ENCODE assay signal across 39 cellular contexts in the genomic region with DNA sequence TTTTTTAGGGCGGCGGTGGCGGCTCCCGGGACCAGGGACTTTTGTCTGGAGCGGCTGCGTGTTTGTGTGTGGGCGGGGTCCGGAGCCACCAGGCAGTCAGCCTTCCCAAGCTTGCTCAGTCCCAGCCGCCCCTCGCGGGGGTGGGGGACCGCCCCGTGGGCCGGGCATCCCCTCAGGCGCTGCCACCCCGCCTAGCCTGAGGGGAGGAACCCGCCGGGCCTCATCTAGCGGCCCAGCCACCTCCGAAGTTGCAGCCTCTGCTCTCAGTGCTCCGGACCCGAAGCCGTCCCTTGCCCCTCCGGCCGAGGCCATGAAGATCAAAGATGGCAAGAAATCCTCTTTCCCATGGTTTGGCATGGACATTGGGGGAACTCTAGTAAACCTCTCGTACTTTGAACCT.
"Had no signal": no experiment of that assay in that cellular context is flagged by ENCODE, and none has a peak within 500 bp of the region (broad histone marks: within the 10 kb centered on the region; RNA-seq: fewer than 3 reads in every experiment).

No MANE protein-coding gene starts in this region.

- H3K36me3 Mint-ChIP-seq: activated naive CD4-positive, alpha-beta T cell treated with anti-CD3 and anti-CD28 coated beads, Interleukin-2, amount 10 ng/mL, durations not matched to agents 7 days and 5 days; activated naive CD4-positive, alpha-beta T cell treated with anti-CD3 and anti-CD28 coated beads, Interleukin-2, amount 50 U/mL, for 24 hours; activated naive CD8-positive, alpha-beta T cell; activated naive CD8-positive, alpha-beta T cell treated with anti-CD3 and anti-CD28 coated beads for 36 hours; activated naive CD8-positive, alpha-beta T cell treated with anti-CD3 and anti-CD28 coated beads, Interleukin-2, amount 10 ng/mL, durations not matched to agents 7 days and 5 days; brain had no signal

- H3K4me1 ChIP-seq: adrenal gland, ascending aorta, body of pancreas, breast epithelium had no signal

- H3K9me3 ChIP-seq: adrenal gland, ascending aorta, body of pancreas had no signal

- DNase-seq: activated effector memory CD4-positive, alpha-beta T cell treated with anti-CD3 and anti-CD28 coated beads, Interleukin-2, amount 50 U/mL, for 16 hours; activated effector memory CD4-positive, alpha-beta T cell treated with Interleukin-2 at 50 U/mL for 16 hours; activated gamma-delta T cell; activated gamma-delta T cell treated with Interleukin-2 at 50 U/mL for 16 hours; activated naive CD4-positive, alpha-beta T cell; activated naive CD4-positive, alpha-beta T cell treated with anti-CD3 and anti-CD28 coated beads for 36 hours; activated naive CD4-positive, alpha-beta T cell treated with anti-CD3 and anti-CD28 coated beads, Interleukin-2, amount 10 ng/mL, durations not matched to agents 7 days and 5 days; activated naive CD4-positive, alpha-beta T cell treated with anti-CD3 and anti-CD28 coated beads, Interleukin-2, amount 50 U/mL, for 16 hours; activated naive CD4-positive, alpha-beta T cell treated with Interleukin-2 at 50 U/mL for 16 hours; activated naive CD8-positive, alpha-beta T cell treated with anti-CD3 and anti-CD28 coated beads for 36 hours; activated naive CD8-positive, alpha-beta T cell treated with anti-CD3 and anti-CD28 coated beads, Interleukin-2, amount 10 ng/mL, durations not matched to agents 7 days and 5 days; activated naive CD8-positive, alpha-beta T cell treated with anti-CD3 and anti-CD28 coated beads, Interleukin-2, amount 50 U/mL, for 24 hours; activated T-cell treated with anti-CD3 and anti-CD28 coated beads, Interleukin-2, amount 50 U/mL, for 24 hours; activated T-cell treated with anti-CD3 and anti-CD28 coated beads, Interleukin-2, amount 50 U/mL, for 4 hours; activated T-cell treated with anti-CD3 and anti-CD28 coated beads, Interleukin-2, amount 50 U/mL, for 48 hours; activated T-cell treated with anti-CD3 and anti-CD28 coated beads, Interleukin-2, amount 50 U/mL, for 72 hours; adrenal gland; amniotic stem cell; amygdala; anterior cingulate cortex; aorta; body of pancreas; brain microvascular endothelial cell; caudate nucleus; central memory CD4-positive, alpha-beta T cell; cerebellar nuclear complex had no signal

- H3K27me3 ChIP-seq: adrenal gland, ascending aorta, body of pancreas, brain microvascular endothelial cell, breast epithelium, cardiac muscle cell had no signal

- ATAC-seq: activated naive CD4-positive, alpha-beta T cell treated with anti-CD3 and anti-CD28 coated beads, Interleukin-2, amount 50 U/mL, for 72 hours; activated naive CD8-positive, alpha-beta T cell treated with anti-CD3 and anti-CD28 coated beads, Interleukin-2, amount 50 U/mL, for 24 hours; activated T-cell treated with anti-CD3 and anti-CD28 coated beads, Interleukin-2, amount 50 U/mL, for 4 hours; activated T-cell treated with anti-CD3 and anti-CD28 coated beads, Interleukin-2, amount 50 U/mL, for 72 hours; activated T-helper 17 cell treated with anti-CD3 and anti-CD28 coated beads, Interleukin-2, amount 50 U/mL, for 72 hours; body of pancreas had no signal

- H3K4me3 Mint-ChIP-seq: activated naive CD4-positive, alpha-beta T cell treated with anti-CD3 and anti-CD28 coated beads for 36 hours; activated naive CD4-positive, alpha-beta T cell treated with anti-CD3 and anti-CD28 coated beads, Interleukin-2, amount 10 ng/mL, durations not matched to agents 7 days and 5 days; activated naive CD4-positive, alpha-beta T cell treated with anti-CD3 and anti-CD28 coated beads, Interleukin-2, amount 50 U/mL, for 24 hours; activated naive CD8-positive, alpha-beta T cell; activated naive CD8-positive, alpha-beta T cell treated with anti-CD3 and anti-CD28 coated beads for 36 hours; activated naive CD8-positive, alpha-beta T cell treated with anti-CD3 and anti-CD28 coated beads, Interleukin-2, amount 10 ng/mL, durations not matched to agents 7 days and 5 days; activated naive CD8-positive, alpha-beta T cell treated with anti-CD3 and anti-CD28 coated beads, Interleukin-2, amount 50 U/mL, for 24 hours; activated T-cell treated with anti-CD3 and anti-CD28 coated beads, Interleukin-2, amount 50 U/mL, for 24 hours; activated T-cell treated with anti-CD3 and anti-CD28 coated beads, Interleukin-2, amount 50 U/mL, for 4 hours; activated T-cell treated with anti-CD3 and anti-CD28 coated beads, Interleukin-2, amount 50 U/mL, for 72 hours; activated T-helper 1 cell treated with anti-CD3 and anti-CD28 coated beads, Interleukin-12 subunit alpha, Interleukin-12 subunit beta, Interleukin-2, Interleukin-4 antibody, amounts not matched to agents 30 ng/mL and 10 ng/mL and 1 ng/mL, durations not matched to agents 14 hours and 24 hours and 36 hours; activated T-helper 17 cell treated with anti-CD3 and anti-CD28 coated beads, Interleukin-2, amount 50 U/mL, for 72 hours; brain; central memory CD8-positive, alpha-beta T cell had no signal

- H3K4me1 Mint-ChIP-seq: activated naive CD4-positive, alpha-beta T cell treated with anti-CD3 and anti-CD28 coated beads, Interleukin-2, amount 10 ng/mL, durations not matched to agents 7 days and 5 days; activated naive CD4-positive, alpha-beta T cell treated with anti-CD3 and anti-CD28 coated beads, Interleukin-2, amount 50 U/mL, for 24 hours; activated naive CD8-positive, alpha-beta T cell treated with anti-CD3 and anti-CD28 coated beads for 36 hours; activated naive CD8-positive, alpha-beta T cell treated with anti-CD3 and anti-CD28 coated beads, Interleukin-2, amount 10 ng/mL, durations not matched to agents 7 days and 5 days; activated naive CD8-positive, alpha-beta T cell treated with anti-CD3 and anti-CD28 coated beads, Interleukin-2, amount 50 U/mL, for 24 hours; activated T-helper 17 cell treated with anti-CD3 and anti-CD28 coated beads, Interleukin-2, amount 50 U/mL, for 72 hours; brain; central memory CD8-positive, alpha-beta T cell had no signal

- H3K27me3 Mint-ChIP-seq: activated naive CD4-positive, alpha-beta T cell treated with anti-CD3 and anti-CD28 coated beads, Interleukin-2, amount 10 ng/mL, durations not matched to agents 7 days and 5 days; activated naive CD4-positive, alpha-beta T cell treated with anti-CD3 and anti-CD28 coated beads, Interleukin-2, amount 50 U/mL, for 24 hours; activated naive CD8-positive, alpha-beta T cell; activated naive CD8-positive, alpha-beta T cell treated with anti-CD3 and anti-CD28 coated beads for 36 hours; activated naive CD8-positive, alpha-beta T cell treated with anti-CD3 and anti-CD28 coated beads, Interleukin-2, amount 10 ng/mL, durations not matched to agents 7 days and 5 days; activated naive CD8-positive, alpha-beta T cell treated with anti-CD3 and anti-CD28 coated beads, Interleukin-2, amount 50 U/mL, for 24 hours; activated T-cell treated with anti-CD3 and anti-CD28 coated beads, Interleukin-2, amount 50 U/mL, for 24 hours; activated T-helper 17 cell treated with anti-CD3 and anti-CD28 coated beads, Interleukin-2, amount 50 U/mL, for 72 hours; brain; central memory CD8-positive, alpha-beta T cell had no signal

- H3K27ac ChIP-seq: adrenal gland, ascending aorta, body of pancreas, brain microvascular endothelial cell, breast epithelium, cardiac muscle cell had no signal

- FAIRE-seq: astrocyte, bronchial epithelial cell had no signal

- H3K36me3 ChIP-seq: adrenal gland, ascending aorta, brain microvascular endothelial cell, breast epithelium, cardiac muscle cell had no signal

- H3K4me3 ChIP-seq: adrenal gland, ascending aorta, body of pancreas, breast epithelium, cardiac muscle cell had no signal

- H3K27ac Mint-ChIP-seq: activated naive CD4-positive, alpha-beta T cell treated with anti-CD3 and anti-CD28 coated beads for 36 hours; activated naive CD4-positive, alpha-beta T cell treated with anti-CD3 and anti-CD28 coated beads, Interleukin-2, amount 10 ng/mL, durations not matched to agents 7 days and 5 days; activated naive CD4-positive, alpha-beta T cell treated with anti-CD3 and anti-CD28 coated beads, Interleukin-2, amount 50 U/mL, for 24 hours; activated naive CD4-positive, alpha-beta T cell treated with anti-CD3 and anti-CD28 coated beads, Interleukin-2, amount 50 U/mL, for 72 hours; activated naive CD8-positive, alpha-beta T cell; activated naive CD8-positive, alpha-beta T cell treated with anti-CD3 and anti-CD28 coated beads for 36 hours; activated naive CD8-positive, alpha-beta T cell treated with anti-CD3 and anti-CD28 coated beads, Interleukin-2, amount 10 ng/mL, durations not matched to agents 7 days and 5 days; activated naive CD8-positive, alpha-beta T cell treated with anti-CD3 and anti-CD28 coated beads, Interleukin-2, amount 50 U/mL, for 24 hours; activated T-cell treated with anti-CD3 and anti-CD28 coated beads, Interleukin-2, amount 50 U/mL, for 24 hours; activated T-cell treated with anti-CD3 and anti-CD28 coated beads, Interleukin-2, amount 50 U/mL, for 72 hours; activated T-helper 1 cell treated with anti-CD3 and anti-CD28 coated beads, Interleukin-12 subunit alpha, Interleukin-12 subunit beta, Interleukin-2, Interleukin-4 antibody, amounts not matched to agents 30 ng/mL and 10 ng/mL and 1 ng/mL, durations not matched to agents 14 hours and 24 hours and 36 hours; activated T-helper 17 cell treated with anti-CD3 and anti-CD28 coated beads, Interleukin-2, amount 50 U/mL, for 72 hours; activated T-helper 2 cell treated with anti-CD3 and anti-CD28 coated beads, Interferon-gamma antibody, Interleukin-2, Interleukin-4, amounts not matched to agents 10 μg/mL and 5 μg/mL and 100 μg/mL, durations not matched to agents 14 hours and 24 hours and 36 hours; brain had no signal
